ENCODE assay signal across 13 cellular contexts in the genomic region with DNA sequence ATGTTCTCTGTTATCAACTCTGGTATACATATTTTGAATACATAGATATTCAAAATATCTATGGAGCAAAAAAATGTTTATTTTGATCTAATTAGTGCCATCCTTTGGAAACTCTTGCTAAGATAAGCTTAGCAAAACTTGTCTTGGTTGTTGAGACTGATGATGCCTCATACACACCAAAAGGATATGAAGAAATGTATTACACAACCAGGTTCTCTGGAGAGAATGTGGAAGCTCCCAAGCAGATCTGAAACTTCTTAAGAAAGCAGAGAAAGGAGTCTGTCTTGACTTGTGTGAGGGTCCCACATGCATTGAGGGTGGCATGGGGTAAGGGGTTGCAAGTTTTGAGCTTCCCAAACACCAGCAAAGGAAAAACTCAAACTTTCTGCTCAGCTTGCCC.
"Had no signal": no experiment of that assay in that cellular context is flagged by ENCODE, and none has a peak within 500 bp of the region (broad histone marks: within the 10 kb centered on the region; RNA-seq: fewer than 3 reads in every experiment).

No MANE protein-coding gene starts in this region.

- ATAC-seq: heart left ventricle, left lung had no signal

- H3K27me3 ChIP-seq: dorsolateral prefrontal cortex, esophagus muscularis mucosa, heart left ventricle, left lung had no signal

- H3K36me3 ChIP-seq: esophagus muscularis mucosa, heart left ventricle, left lung had no signal

- H3K4me3 ChIP-seq: dorsolateral prefrontal cortex, esophagus muscularis mucosa, heart left ventricle, left lung had no signal

- H3K9me3 ChIP-seq: left lung had no signal

- H3K27ac ChIP-seq: dorsolateral prefrontal cortex, esophagus muscularis mucosa, heart left ventricle, left lung had no signal

- DNase-seq: activated CD4-positive, alpha-beta T cell treated with anti-CD3 and anti-CD28 coated beads, Interleukin-2, amount 50 U/mL, for 4 hours; activated CD4-positive, CD25-positive, alpha-beta regulatory T cell treated with anti-CD3 and anti-CD28 coated beads, Interleukin-2, amount 50 U/mL, for 72 hours; activated effector memory CD4-positive, alpha-beta T cell treated with Interleukin-2 at 50 U/mL for 16 hours; activated T-cell treated with anti-CD3 and anti-CD28 coated beads, Interleukin-2, amount 50 U/mL, for 1 hour; anterior cingulate cortex; dorsolateral prefrontal cortex; foreskin melanocyte; heart left ventricle; left lung; stimulated activated CD4-positive, alpha-beta T cell treated with anti-CD3 and anti-CD28 coated beads, Interleukin-2, amount 100 ng/mL, for 48 hours; stimulated activated naive CD4-positive, alpha-beta T cell treated with Interleukin-2 at 50 U/mL for 16 hours; trophoblast cell had no signal

- H3K4me1 ChIP-seq: esophagus muscularis mucosa, heart left ventricle, left lung had no signal
